Comparison of ENCODE assay signal across 40 cellular contexts in genomic region chr10:2036209-2036608, GRCh38.
"Had no signal": no experiment of that assay in that cellular context is flagged by ENCODE, and none has a peak within 500 bp of the region (broad histone marks: within the 10 kb centered on the region; RNA-seq: fewer than 3 reads in every experiment).

No MANE protein-coding gene starts in this region.

- H3K9me3 ChIP-seq: adrenal gland, ascending aorta, body of pancreas had no signal

- H3K27me3 ChIP-seq: adrenal gland, ascending aorta, body of pancreas, brain microvascular endothelial cell, breast epithelium, cardiac muscle cell had no signal

- ATAC-seq: activated naive CD4-positive, alpha-beta T cell treated with anti-CD3 and anti-CD28 coated beads, Interleukin-2, amount 50 U/mL, for 72 hours; activated naive CD8-positive, alpha-beta T cell treated with anti-CD3 and anti-CD28 coated beads, Interleukin-2, amount 50 U/mL, for 24 hours; activated T-cell treated with anti-CD3 and anti-CD28 coated beads, Interleukin-2, amount 50 U/mL, for 4 hours; activated T-cell treated with anti-CD3 and anti-CD28 coated beads, Interleukin-2, amount 50 U/mL, for 72 hours; activated T-helper 17 cell treated with anti-CD3 and anti-CD28 coated beads, Interleukin-2, amount 50 U/mL, for 72 hours; body of pancreas had no signal

- DNase-seq: activated effector memory CD4-positive, alpha-beta T cell treated with anti-CD3 and anti-CD28 coated beads, Interleukin-2, amount 50 U/mL, for 16 hours; activated effector memory CD4-positive, alpha-beta T cell treated with Interleukin-2 at 50 U/mL for 16 hours; activated gamma-delta T cell; activated gamma-delta T cell treated with Interleukin-2 at 50 U/mL for 16 hours; activated naive CD4-positive, alpha-beta T cell; activated naive CD4-positive, alpha-beta T cell treated with anti-CD3 and anti-CD28 coated beads for 36 hours; activated naive CD4-positive, alpha-beta T cell treated with anti-CD3 and anti-CD28 coated beads, Interleukin-2, amount 10 ng/mL, durations not matched to agents 7 days and 5 days; activated naive CD4-positive, alpha-beta T cell treated with anti-CD3 and anti-CD28 coated beads, Interleukin-2, amount 50 U/mL, for 16 hours; activated naive CD4-positive, alpha-beta T cell treated with Interleukin-2 at 50 U/mL for 16 hours; activated naive CD8-positive, alpha-beta T cell treated with anti-CD3 and anti-CD28 coated beads for 36 hours; activated naive CD8-positive, alpha-beta T cell treated with anti-CD3 and anti-CD28 coated beads, Interleukin-2, amount 10 ng/mL, durations not matched to agents 7 days and 5 days; activated naive CD8-positive, alpha-beta T cell treated with anti-CD3 and anti-CD28 coated beads, Interleukin-2, amount 50 U/mL, for 24 hours; activated T-cell treated with anti-CD3 and anti-CD28 coated beads, Interleukin-2, amount 50 U/mL, for 1 hour; activated T-cell treated with anti-CD3 and anti-CD28 coated beads, Interleukin-2, amount 50 U/mL, for 24 hours; activated T-cell treated with anti-CD3 and anti-CD28 coated beads, Interleukin-2, amount 50 U/mL, for 4 hours; activated T-cell treated with anti-CD3 and anti-CD28 coated beads, Interleukin-2, amount 50 U/mL, for 48 hours; activated T-cell treated with anti-CD3 and anti-CD28 coated beads, Interleukin-2, amount 50 U/mL, for 72 hours; adrenal gland; amniotic stem cell; amygdala; anterior cingulate cortex; aorta; body of pancreas; brain microvascular endothelial cell; caudate nucleus; central memory CD4-positive, alpha-beta T cell; cerebellar nuclear complex had no signal

- H3K27ac ChIP-seq: adrenal gland, ascending aorta, body of pancreas, brain microvascular endothelial cell, breast epithelium, cardiac muscle cell had no signal

- H3K36me3 ChIP-seq: adrenal gland, ascending aorta, brain microvascular endothelial cell, breast epithelium, cardiac muscle cell had no signal

- H3K4me1 ChIP-seq: adrenal gland, ascending aorta, body of pancreas, breast epithelium had no signal

- H3K4me3 ChIP-seq: adrenal gland, ascending aorta, body of pancreas, breast epithelium, cardiac muscle cell had no signal

- H3K9me3 Mint-ChIP-seq: activated naive CD4-positive, alpha-beta T cell treated with anti-CD3 and anti-CD28 coated beads, Interleukin-2, amount 10 ng/mL, durations not matched to agents 7 days and 5 days; activated T-cell treated with anti-CD3 and anti-CD28 coated beads, Interleukin-2, amount 50 U/mL, for 24 hours; activated T-helper 1 cell treated with anti-CD3 and anti-CD28 coated beads, Interleukin-12 subunit alpha, Interleukin-12 subunit beta, Interleukin-2, Interleukin-4 antibody, amounts not matched to agents 30 ng/mL and 10 ng/mL and 1 ng/mL, durations not matched to agents 14 hours and 24 hours and 36 hours had no signal

- H3K4me3 Mint-ChIP-seq: activated naive CD4-positive, alpha-beta T cell treated with anti-CD3 and anti-CD28 coated beads for 36 hours; activated naive CD4-positive, alpha-beta T cell treated with anti-CD3 and anti-CD28 coated beads, Interleukin-2, amount 10 ng/mL, durations not matched to agents 7 days and 5 days; activated naive CD4-positive, alpha-beta T cell treated with anti-CD3 and anti-CD28 coated beads, Interleukin-2, amount 50 U/mL, for 24 hours; activated naive CD8-positive, alpha-beta T cell; activated naive CD8-positive, alpha-beta T cell treated with anti-CD3 and anti-CD28 coated beads for 36 hours; activated naive CD8-positive, alpha-beta T cell treated with anti-CD3 and anti-CD28 coated beads, Interleukin-2, amount 10 ng/mL, durations not matched to agents 7 days and 5 days; activated naive CD8-positive, alpha-beta T cell treated with anti-CD3 and anti-CD28 coated beads, Interleukin-2, amount 50 U/mL, for 24 hours; activated T-cell treated with anti-CD3 and anti-CD28 coated beads, Interleukin-2, amount 50 U/mL, for 24 hours; activated T-cell treated with anti-CD3 and anti-CD28 coated beads, Interleukin-2, amount 50 U/mL, for 4 hours; activated T-cell treated with anti-CD3 and anti-CD28 coated beads, Interleukin-2, amount 50 U/mL, for 72 hours; activated T-helper 1 cell treated with anti-CD3 and anti-CD28 coated beads, Interleukin-12 subunit alpha, Interleukin-12 subunit beta, Interleukin-2, Interleukin-4 antibody, amounts not matched to agents 30 ng/mL and 10 ng/mL and 1 ng/mL, durations not matched to agents 14 hours and 24 hours and 36 hours; activated T-helper 17 cell treated with anti-CD3 and anti-CD28 coated beads, Interleukin-2, amount 50 U/mL, for 72 hours; brain; central memory CD8-positive, alpha-beta T cell had no signal

- FAIRE-seq: astrocyte, bronchial epithelial cell had no signal

- H3K27ac Mint-ChIP-seq: activated naive CD4-positive, alpha-beta T cell treated with anti-CD3 and anti-CD28 coated beads for 36 hours; activated naive CD4-positive, alpha-beta T cell treated with anti-CD3 and anti-CD28 coated beads, Interleukin-2, amount 10 ng/mL, durations not matched to agents 7 days and 5 days; activated naive CD4-positive, alpha-beta T cell treated with anti-CD3 and anti-CD28 coated beads, Interleukin-2, amount 50 U/mL, for 24 hours; activated naive CD4-positive, alpha-beta T cell treated with anti-CD3 and anti-CD28 coated beads, Interleukin-2, amount 50 U/mL, for 72 hours; activated naive CD8-positive, alpha-beta T cell; activated naive CD8-positive, alpha-beta T cell treated with anti-CD3 and anti-CD28 coated beads for 36 hours; activated naive CD8-positive, alpha-beta T cell treated with anti-CD3 and anti-CD28 coated beads, Interleukin-2, amount 10 ng/mL, durations not matched to agents 7 days and 5 days; activated naive CD8-positive, alpha-beta T cell treated with anti-CD3 and anti-CD28 coated beads, Interleukin-2, amount 50 U/mL, for 24 hours; activated T-cell treated with anti-CD3 and anti-CD28 coated beads, Interleukin-2, amount 50 U/mL, for 24 hours; activated T-cell treated with anti-CD3 and anti-CD28 coated beads, Interleukin-2, amount 50 U/mL, for 72 hours; activated T-helper 1 cell treated with anti-CD3 and anti-CD28 coated beads, Interleukin-12 subunit alpha, Interleukin-12 subunit beta, Interleukin-2, Interleukin-4 antibody, amounts not matched to agents 30 ng/mL and 10 ng/mL and 1 ng/mL, durations not matched to agents 14 hours and 24 hours and 36 hours; activated T-helper 17 cell treated with anti-CD3 and anti-CD28 coated beads, Interleukin-2, amount 50 U/mL, for 72 hours; activated T-helper 2 cell treated with anti-CD3 and anti-CD28 coated beads, Interferon-gamma antibody, Interleukin-2, Interleukin-4, amounts not matched to agents 10 μg/mL and 5 μg/mL and 100 μg/mL, durations not matched to agents 14 hours and 24 hours and 36 hours; brain had no signal

- H3K27me3 Mint-ChIP-seq: activated naive CD4-positive, alpha-beta T cell treated with anti-CD3 and anti-CD28 coated beads, Interleukin-2, amount 10 ng/mL, durations not matched to agents 7 days and 5 days; activated naive CD4-positive, alpha-beta T cell treated with anti-CD3 and anti-CD28 coated beads, Interleukin-2, amount 50 U/mL, for 24 hours; activated naive CD8-positive, alpha-beta T cell treated with anti-CD3 and anti-CD28 coated beads for 36 hours; activated naive CD8-positive, alpha-beta T cell treated with anti-CD3 and anti-CD28 coated beads, Interleukin-2, amount 50 U/mL, for 24 hours; central memory CD8-positive, alpha-beta T cell had no signal

- H3K4me1 Mint-ChIP-seq: activated naive CD4-positive, alpha-beta T cell treated with anti-CD3 and anti-CD28 coated beads, Interleukin-2, amount 10 ng/mL, durations not matched to agents 7 days and 5 days; activated naive CD4-positive, alpha-beta T cell treated with anti-CD3 and anti-CD28 coated beads, Interleukin-2, amount 50 U/mL, for 24 hours; activated naive CD8-positive, alpha-beta T cell treated with anti-CD3 and anti-CD28 coated beads for 36 hours; activated naive CD8-positive, alpha-beta T cell treated with anti-CD3 and anti-CD28 coated beads, Interleukin-2, amount 10 ng/mL, durations not matched to agents 7 days and 5 days; activated naive CD8-positive, alpha-beta T cell treated with anti-CD3 and anti-CD28 coated beads, Interleukin-2, amount 50 U/mL, for 24 hours; activated T-helper 17 cell treated with anti-CD3 and anti-CD28 coated beads, Interleukin-2, amount 50 U/mL, for 72 hours; brain; central memory CD8-positive, alpha-beta T cell had no signal

- H3K36me3 Mint-ChIP-seq: activated naive CD4-positive, alpha-beta T cell treated with anti-CD3 and anti-CD28 coated beads, Interleukin-2, amount 10 ng/mL, durations not matched to agents 7 days and 5 days; activated naive CD4-positive, alpha-beta T cell treated with anti-CD3 and anti-CD28 coated beads, Interleukin-2, amount 50 U/mL, for 24 hours; activated naive CD4-positive, alpha-beta T cell treated with anti-CD3 and anti-CD28 coated beads, Interleukin-2, amount 50 U/mL, for 72 hours; activated naive CD8-positive, alpha-beta T cell; activated naive CD8-positive, alpha-beta T cell treated with anti-CD3 and anti-CD28 coated beads for 36 hours; activated naive CD8-positive, alpha-beta T cell treated with anti-CD3 and anti-CD28 coated beads, Interleukin-2, amount 10 ng/mL, durations not matched to agents 7 days and 5 days; brain had no signal
